In the genomic region with DNA sequence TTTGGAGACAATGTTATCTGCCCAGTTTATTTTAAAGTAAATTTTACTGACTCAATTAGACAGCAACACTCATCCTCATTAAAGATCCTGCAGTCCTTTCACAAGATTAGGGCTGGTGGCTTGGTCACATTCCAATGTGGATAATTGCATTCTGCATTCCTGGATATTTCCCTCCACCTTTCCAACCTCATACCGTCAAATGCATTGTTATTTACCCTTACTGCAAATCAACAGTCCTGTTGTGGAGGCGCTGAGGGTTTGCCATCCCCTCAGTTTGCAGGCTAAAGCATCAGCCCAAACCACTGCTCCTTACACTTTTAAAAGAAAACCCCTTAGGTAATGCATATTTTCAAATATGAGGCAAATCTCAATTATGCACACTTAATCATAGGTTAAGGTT, we compare ENCODE assay signal across 14 cellular contexts. TPM values are rescaled to one million over a fixed set of nuclear protein-coding genes. Genes with fewer than 3 reads are reported as not detected.
DNase-seq lines count a peak whose midpoint lies in the region; ATAC-seq and TF ChIP-seq lines count a peak whose summit lies in the region.
"Had no signal": no experiment of that assay in that cellular context is flagged by ENCODE, and none has a peak within 500 bp of the region (broad histone marks: within the 10 kb centered on the region; RNA-seq: fewer than 3 reads in every experiment).

No MANE protein-coding gene starts in this region.

- H3K27ac Mint-ChIP-seq in activated naive CD8-positive, alpha-beta T cell treated with anti-CD3 and anti-CD28 coated beads, Interleukin-2, amount 50 U/mL, for 24 hours: no peak overlapping the region
- H3K27ac Mint-ChIP-seq: activated CD4-positive, alpha-beta T cell treated with anti-CD3 and anti-CD28 coated beads, Interleukin-2, amount 10 ng/mL, durations not matched to agents 7 days and 5 days; activated T-helper 1 cell treated with anti-CD3 and anti-CD28 coated beads, Interleukin-12 subunit alpha, Interleukin-12 subunit beta, Interleukin-2, Interleukin-4 antibody, amounts not matched to agents 30 ng/mL and 10 ng/mL and 1 ng/mL, durations not matched to agents 14 hours and 24 hours and 36 hours had no signal

- H4K20me1 ChIP-seq in hepatocyte (ENCODE audit: insufficient read depth, poor library complexity, severe bottlenecking): peaks cover 30% of the 10 kb centered on the region

- H3K36me3 Mint-ChIP-seq in activated naive CD8-positive, alpha-beta T cell treated with anti-CD3 and anti-CD28 coated beads, Interleukin-2, amount 50 U/mL, for 24 hours (ENCODE audit: low read depth): peaks cover 6% of the 10 kb centered on the region

- peaks cover 27% of the 10 kb centered on the region for H3K4me1 ChIP-seq in hepatocyte (ENCODE audit: insufficient read depth)
- peaks cover 0 to 33% (median 18%) of the 10 kb centered on the region in 4 donors for H3K4me1 ChIP-seq in tibial artery

- H3K4me2 ChIP-seq in hepatocyte: peak overlapping the region; percentile 76

- H3K4me3 ChIP-seq in hepatocyte: no peak overlapping the region
- H3K4me3 ChIP-seq in tibial artery: no peak overlapping the region

- H3K79me2 ChIP-seq in hepatocyte: peaks cover 34% of the 10 kb centered on the region

- no peaks in the 10 kb centered on the region for H3K9me3 ChIP-seq in hepatocyte (ENCODE audit: low read depth)
- no peaks in the 10 kb centered on the region for H3K9me3 ChIP-seq in tibial artery
- H3K9me3 ChIP-seq: ascending aorta, gastrocnemius medialis had no signal

- no peaks in the 10 kb centered on the region for H3K9me3 Mint-ChIP-seq in activated naive CD8-positive, alpha-beta T cell treated with anti-CD3 and anti-CD28 coated beads, Interleukin-2, amount 50 U/mL, for 24 hours
- H3K9me3 Mint-ChIP-seq: activated CD4-positive, alpha-beta T cell treated with anti-CD3 and anti-CD28 coated beads, Interleukin-2, amount 10 ng/mL, durations not matched to agents 7 days and 5 days; activated T-helper 1 cell treated with anti-CD3 and anti-CD28 coated beads, Interleukin-12 subunit alpha, Interleukin-12 subunit beta, Interleukin-2, Interleukin-4 antibody, amounts not matched to agents 30 ng/mL and 10 ng/mL and 1 ng/mL, durations not matched to agents 14 hours and 24 hours and 36 hours had no signal

- H3K4me1 Mint-ChIP-seq in activated naive CD8-positive, alpha-beta T cell treated with anti-CD3 and anti-CD28 coated beads, Interleukin-2, amount 50 U/mL, for 24 hours: peaks cover 48% of the 10 kb centered on the region

- peak; percentile 72 for DNase-seq in G401 (ENCODE audit: low spot score)
- DNase-seq in M059J (ENCODE audit: low read depth): peak; percentile 71
- DNase-seq in hepatocyte (ENCODE audit: low spot score): no peak
- peak; percentile 63 for DNase-seq in retina
- DNase-seq in NCI-H1436 treated with DMSO at 0.1 percent for 48 hours (lab: John Stamatoyannopoulos, UW): no peak
- no peak for DNase-seq in tibial artery
- no peak for DNase-seq in activated naive CD8-positive, alpha-beta T cell treated with anti-CD3 and anti-CD28 coated beads, Interleukin-2, amount 50 U/mL, for 24 hours
- DNase-seq: effector CD8-positive, alpha-beta T cell; gastrocnemius medialis had no signal

- no peak overlapping the region for H2AFZ ChIP-seq in hepatocyte

- no peaks in the 10 kb centered on the region for H3K9me2 ChIP-seq in hepatocyte (replicated peaks; ENCODE audit: insufficient read depth)

- no peak overlapping the region for H3K4me3 Mint-ChIP-seq in activated naive CD8-positive, alpha-beta T cell treated with anti-CD3 and anti-CD28 coated beads, Interleukin-2, amount 50 U/mL, for 24 hours
- H3K4me3 Mint-ChIP-seq: activated CD4-positive, alpha-beta T cell treated with anti-CD3 and anti-CD28 coated beads, Interleukin-2, amount 10 ng/mL, durations not matched to agents 7 days and 5 days; activated T-helper 1 cell treated with anti-CD3 and anti-CD28 coated beads, Interleukin-12 subunit alpha, Interleukin-12 subunit beta, Interleukin-2, Interleukin-4 antibody, amounts not matched to agents 30 ng/mL and 10 ng/mL and 1 ng/mL, durations not matched to agents 14 hours and 24 hours and 36 hours had no signal

- H3K36me3 ChIP-seq in hepatocyte (replicated peaks; ENCODE audit: insufficient read depth, low read depth) (no peaks in the 10 kb centered on the region), tibial artery (peaks cover 11 to 25% (median 17%) of the 10 kb centered on the region in 3 donors)

- TF ChIP-seq CTCF in hepatocyte (IDR thresholded peaks at IDR 0.05; ENCODE audit: poor library complexity): no peak
- TF ChIP-seq CTCF in tibial artery (IDR thresholded peaks at IDR 0.05): no peak

- no peak for ATAC-seq in HG02938 (IDR thresholded peaks at IDR 0.05; ENCODE audit: unreplicated experiment)
- ATAC-seq in activated naive CD8-positive, alpha-beta T cell treated with anti-CD3 and anti-CD28 coated beads, Interleukin-2, amount 50 U/mL, for 24 hours: no peak
- ATAC-seq: gastrocnemius medialis; naive thymus-derived CD8-positive, alpha-beta T cell had no signal

- in situ Hi-C loops in G401 (cut with HindIII; ENCODE audit: low sequenced_read_pairs): no loop called here

- intact Hi-C loops in tibial artery (cut with DNase I; ENCODE audit: low total_unique reads): no loop called here

- H3K27ac ChIP-seq in hepatocyte (peak overlapping the region; percentile 6), tibial artery (no peak overlapping the region)

- WGBS in hepatocyte (ENCODE audit: low lambda C conversion rate, missing lambda C conversion rate): 5% methylated on average over 2 of the region's 2 CpGs

- no peaks in the 10 kb centered on the region for H3K27me3 Mint-ChIP-seq in activated naive CD8-positive, alpha-beta T cell treated with anti-CD3 and anti-CD28 coated beads, Interleukin-2, amount 50 U/mL, for 24 hours
- H3K27me3 Mint-ChIP-seq: activated CD4-positive, alpha-beta T cell treated with anti-CD3 and anti-CD28 coated beads, Interleukin-2, amount 10 ng/mL, durations not matched to agents 7 days and 5 days; naive thymus-derived CD8-positive, alpha-beta T cell had no signal

- H3K27me3 ChIP-seq in hepatocyte (no peaks in the 10 kb centered on the region), tibial artery (no peaks in the 10 kb centered on the region)
- H3K27me3 ChIP-seq: ascending aorta, gastrocnemius medialis had no signal

RNA-seq across cellular contexts. Expression of gene CITED2, which starts 5.4 kb away (rescaled TPM):
- 237 and 287 TPM in 2 replicates for total RNA-seq in G401 (2014; rRNA removed; shearing (Covaris generic))
- 273 and 282 TPM in 2 replicates for total RNA-seq in M059J (2014; rRNA removed; shearing (Covaris generic))
- total RNA-seq in hepatocyte: 262 and 292 TPM in 2 replicates
- polyA plus RNA-seq in hepatocyte: 78.5 and 97.6 TPM in 2 replicates

Comparison
In these comparisons a context has a peak if more than half of its experiments do, and no peak if none do; other contexts are left out.
1. DNase-seq: peak in G401 (single experiment), M059J (single experiment) and retina (single experiment); none in hepatocyte (single experiment), NCI-H1436 treated with DMSO at 0.1 percent for 48 hours (single experiment), tibial artery (0 of 2) and activated naive CD8-positive, alpha-beta T cell treated with anti-CD3 and anti-CD28 coated beads, Interleukin-2, amount 50 U/mL, for 24 hours (single experiment).